In the genomic region with DNA sequence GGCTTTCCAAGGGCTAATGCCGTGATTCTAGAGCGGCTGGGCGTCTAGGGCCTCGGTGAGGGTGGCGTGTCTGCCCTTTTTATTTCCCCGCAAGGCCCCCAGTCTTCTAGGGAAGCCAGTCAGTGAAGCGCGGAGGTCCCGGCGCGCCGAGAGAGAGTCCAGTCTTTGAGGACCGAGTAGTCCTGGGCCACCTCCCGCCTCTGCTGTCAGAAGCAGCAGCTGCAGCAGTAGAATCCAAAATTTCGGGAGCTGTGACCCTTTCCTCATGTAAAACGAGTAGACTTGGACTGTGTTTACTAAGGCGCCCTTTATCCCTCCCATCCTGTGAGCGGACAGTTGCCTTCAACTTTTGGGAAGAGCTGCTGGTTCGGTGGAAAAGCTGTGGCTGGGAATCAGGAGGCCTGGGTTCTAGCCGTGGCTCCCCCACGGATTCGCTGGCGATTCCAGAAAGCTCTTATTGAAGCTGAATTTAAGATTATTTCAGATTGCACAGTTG, we compare ENCODE assay signal across 2 cellular contexts.
TF ChIP-seq lines count a peak whose summit lies in the region.
"Not testable (repeated sequence)": the region's sequence is repeated elsewhere in the genome, so short reads cannot be mapped to it uniquely, and the experiment has no call there.

No MANE protein-coding gene starts in this region.

TF ChIP-seq in H1, 55 proteins besides CTCF, POLR2A, EP300 and RAD21:
- peak in 1 of 2 experiments; percentile 45; a peak in 1 of 4 replicates for TF ChIP-seq SIN3A (conservative IDR thresholded peaks at IDR 0.05 in 1 of 2, IDR thresholded peaks at IDR 0.05 in 1 of 2; ENCODE audit: low read depth in 1 of 2, low read length in 2 of 2)
- TF ChIP-seq ASH2L (IDR thresholded peaks at IDR 0.05; ENCODE audit: low read length): peak; percentile 5

TF ChIP-seq in HepG2, 621 proteins besides CTCF, POLR2A, EP300 and RAD21 (continues in another document):
- 0 out of 2 replicates have a peak, but pooled peaks have one; percentile 4 for TF ChIP-seq ZNF83 (CRISPR knock-in tag; IDR thresholded peaks at IDR 0.05; ENCODE audit: borderline replicate concordance)
- TF ChIP-seq, protein P1, sequence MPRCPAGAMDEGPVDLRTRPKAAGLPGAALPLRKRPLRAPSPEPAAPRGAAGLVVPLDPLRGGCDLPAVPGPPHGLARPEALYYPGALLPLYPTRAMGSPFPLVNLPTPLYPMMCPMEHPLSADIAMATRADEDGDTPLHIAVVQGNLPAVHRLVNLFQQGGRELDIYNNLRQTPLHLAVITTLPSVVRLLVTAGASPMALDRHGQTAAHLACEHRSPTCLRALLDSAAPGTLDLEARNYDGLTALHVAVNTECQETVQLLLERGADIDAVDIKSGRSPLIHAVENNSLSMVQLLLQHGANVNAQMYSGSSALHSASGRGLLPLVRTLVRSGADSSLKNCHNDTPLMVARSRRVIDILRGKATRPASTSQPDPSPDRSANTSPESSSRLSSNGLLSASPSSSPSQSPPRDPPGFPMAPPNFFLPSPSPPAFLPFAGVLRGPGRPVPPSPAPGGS (CRISPR knock-in tag; IDR thresholded peaks at IDR 0.05): 0 out of 2 replicates have a peak, but pooled peaks have one; percentile 20
- TF ChIP-seq ZNF512 (CRISPR knock-in tag; IDR thresholded peaks at IDR 0.05): 0 out of 2 replicates have a peak, but pooled peaks have one; percentile 29
- peak; percentile 2 for TF ChIP-seq XRCC5 (optimal IDR thresholded peaks at IDR 0.05; ENCODE audit: low read length)
- 0 out of 2 replicates have a peak, but pooled peaks have one; percentile 37 for TF ChIP-seq KLF12 (CRISPR knock-in tag; IDR thresholded peaks at IDR 0.05; ENCODE audit: borderline replicate concordance)
- TF ChIP-seq ZNF136 (CRISPR knock-in tag; IDR thresholded peaks at IDR 0.05; ENCODE audit: low read depth): 0 out of 2 replicates have a peak, but pooled peaks have one; percentile 80
- TF ChIP-seq CERS6 (CRISPR knock-in tag; IDR thresholded peaks at IDR 0.05): 0 out of 2 replicates have a peak, but pooled peaks have one; percentile 11
- TF ChIP-seq ASH2L (IDR thresholded peaks at IDR 0.05; ENCODE audit: insufficient read length, low read depth, low read length): peak; percentile 69
- TF ChIP-seq AKAP8 (CRISPR knock-in tag; IDR thresholded peaks at IDR 0.05): 0 out of 2 replicates have a peak, but pooled peaks have one; percentile 4
- 0 out of 2 replicates have a peak, but pooled peaks have one; percentile 4 for TF ChIP-seq BRF2 (CRISPR knock-in tag; IDR thresholded peaks at IDR 0.05)
- 0 out of 2 replicates have a peak, but pooled peaks have one; percentile 33 for TF ChIP-seq ZFP90 (CRISPR knock-in tag; IDR thresholded peaks at IDR 0.05; ENCODE audit: borderline replicate concordance)
- TF ChIP-seq RBFOX2 (IDR thresholded peaks at IDR 0.05; ENCODE audit: low read depth, low read length): peak; percentile 30
- TF ChIP-seq STAG1 (CRISPR knock-in tag; IDR thresholded peaks at IDR 0.05): peak; percentile 2; the same call in 1 of the 2 replicates
- TF ChIP-seq MTF2 (CRISPR knock-in tag; IDR thresholded peaks at IDR 0.05; ENCODE audit: borderline replicate concordance): 0 out of 2 replicates have a peak, but pooled peaks have one; percentile 15
- peak; percentile 32 for TF ChIP-seq ZFX (CRISPR knock-in tag; IDR thresholded peaks at IDR 0.05; ENCODE audit: low read depth)
- TF ChIP-seq KMT2A (CRISPR knock-in tag; IDR thresholded peaks at IDR 0.05): peak; percentile 86; the same call in 1 of the 2 replicates
- peak; percentile 71; the same call in 1 of the 2 replicates for TF ChIP-seq ZNF563 (CRISPR knock-in tag; IDR thresholded peaks at IDR 0.05)
- TF ChIP-seq, protein P2, sequence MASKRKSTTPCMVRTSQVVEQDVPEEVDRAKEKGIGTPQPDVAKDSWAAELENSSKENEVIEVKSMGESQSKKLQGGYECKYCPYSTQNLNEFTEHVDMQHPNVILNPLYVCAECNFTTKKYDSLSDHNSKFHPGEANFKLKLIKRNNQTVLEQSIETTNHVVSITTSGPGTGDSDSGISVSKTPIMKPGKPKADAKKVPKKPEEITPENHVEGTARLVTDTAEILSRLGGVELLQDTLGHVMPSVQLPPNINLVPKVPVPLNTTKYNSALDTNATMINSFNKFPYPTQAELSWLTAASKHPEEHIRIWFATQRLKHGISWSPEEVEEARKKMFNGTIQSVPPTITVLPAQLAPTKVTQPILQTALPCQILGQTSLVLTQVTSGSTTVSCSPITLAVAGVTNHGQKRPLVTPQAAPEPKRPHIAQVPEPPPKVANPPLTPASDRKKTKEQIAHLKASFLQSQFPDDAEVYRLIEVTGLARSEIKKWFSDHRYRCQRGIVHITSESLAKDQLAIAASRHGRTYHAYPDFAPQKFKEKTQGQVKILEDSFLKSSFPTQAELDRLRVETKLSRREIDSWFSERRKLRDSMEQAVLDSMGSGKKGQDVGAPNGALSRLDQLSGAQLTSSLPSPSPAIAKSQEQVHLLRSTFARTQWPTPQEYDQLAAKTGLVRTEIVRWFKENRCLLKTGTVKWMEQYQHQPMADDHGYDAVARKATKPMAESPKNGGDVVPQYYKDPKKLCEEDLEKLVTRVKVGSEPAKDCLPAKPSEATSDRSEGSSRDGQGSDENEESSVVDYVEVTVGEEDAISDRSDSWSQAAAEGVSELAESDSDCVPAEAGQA (IDR thresholded peaks at IDR 0.05; ENCODE audit: low read depth): not testable (repeated sequence)
- TF ChIP-seq, protein P2 (CRISPR knock-in tag; IDR thresholded peaks at IDR 0.05; ENCODE audit: borderline replicate concordance): 0 out of 2 replicates have a peak, but pooled peaks have one; percentile 24
- TF ChIP-seq NKX3-1 (CRISPR knock-in tag; IDR thresholded peaks at IDR 0.05): peak; percentile 19; the same call in 1 of the 2 replicates
- TF ChIP-seq ZNF574 (CRISPR knock-in tag; IDR thresholded peaks at IDR 0.05): 0 out of 2 replicates have a peak, but pooled peaks have one; percentile 10
- TF ChIP-seq PHF8 (CRISPR knock-in tag; IDR thresholded peaks at IDR 0.05): peak; percentile 2; the same call in 1 of the 2 replicates
- 0 out of 2 replicates have a peak, but pooled peaks have one; percentile 13 for TF ChIP-seq ZNF547 (CRISPR knock-in tag; IDR thresholded peaks at IDR 0.05)
- TF ChIP-seq MYPOP (CRISPR knock-in tag; IDR thresholded peaks at IDR 0.05): peak; percentile 23; the same call in 1 of the 2 replicates
- 0 out of 2 replicates have a peak, but pooled peaks have one; percentile 34 for TF ChIP-seq ZNF232 (CRISPR knock-in tag; IDR thresholded peaks at IDR 0.05; ENCODE audit: borderline replicate concordance)
- peak; percentile 44; the same call in 1 of the 2 replicates for TF ChIP-seq ZNF256 (CRISPR knock-in tag; conservative IDR thresholded peaks at IDR 0.05)
- TF ChIP-seq YEATS4 (CRISPR knock-in tag; IDR thresholded peaks at IDR 0.05; ENCODE audit: borderline replicate concordance): peak; percentile 10; the same call in 1 of the 2 replicates
- peak; percentile 6; the same call in 1 of the 2 replicates for TF ChIP-seq ZNF501 (CRISPR knock-in tag; IDR thresholded peaks at IDR 0.05)
- TF ChIP-seq GLI4 (CRISPR knock-in tag; IDR thresholded peaks at IDR 0.05; ENCODE audit: borderline replicate concordance): 0 out of 2 replicates have a peak, but pooled peaks have one; percentile 24
- peak; percentile 18 for TF ChIP-seq ZFY (CRISPR knock-in tag; IDR thresholded peaks at IDR 0.05)
- TF ChIP-seq E2F2 (CRISPR knock-in tag; IDR thresholded peaks at IDR 0.05; ENCODE audit: borderline replicate concordance): 0 out of 2 replicates have a peak, but pooled peaks have one; percentile 66
- TF ChIP-seq ZNF503 (CRISPR knock-in tag; IDR thresholded peaks at IDR 0.05): 0 out of 2 replicates have a peak, but pooled peaks have one; percentile 34
